Comparison of ENCODE assay signal across 2 cellular contexts in genomic region chr14:75521415-75522199, GRCh38.
TF ChIP-seq lines count a peak whose summit lies in the region.

No MANE protein-coding gene starts in this region.

TF ChIP-seq in H1, 55 proteins besides CTCF, POLR2A, EP300 and RAD21:
- TF ChIP-seq KDM5A (IDR thresholded peaks at IDR 0.05; ENCODE audit: low read length) (no peak), ATF3 (IDR thresholded peaks at IDR 0.05; ENCODE audit: insufficient read depth, low read depth, low read length) (no peak), PHF8 (conservative IDR thresholded peaks at IDR 0.05; ENCODE audit: low read depth, low read length) (no peak), SP1 (IDR thresholded peaks at IDR 0.05; ENCODE audit: low read depth, low read length) (no peak), TBP (IDR thresholded peaks at IDR 0.05; ENCODE audit: low read depth, low read length) (no peak), KDM1A (IDR thresholded peaks at IDR 0.05; ENCODE audit: borderline replicate concordance, low read length) (no peak), RFX5 (IDR thresholded peaks at IDR 0.05; ENCODE audit: borderline replicate concordance, low read depth, low read length) (no peak), YY1 (IDR thresholded peaks at IDR 0.05; ENCODE audit: low read depth, low read length) (no peak), CHD1 (IDR thresholded peaks at IDR 0.05; ENCODE audit: low read depth, low read length) (no peak), SAP30 (IDR thresholded peaks at IDR 0.05; ENCODE audit: insufficient read depth, insufficient replicate concordance, low read length) (no peak), GABPA (IDR thresholded peaks at IDR 0.05; ENCODE audit: borderline replicate concordance, insufficient read depth, low read length) (no peak)
- TF ChIP-seq, protein P1, sequence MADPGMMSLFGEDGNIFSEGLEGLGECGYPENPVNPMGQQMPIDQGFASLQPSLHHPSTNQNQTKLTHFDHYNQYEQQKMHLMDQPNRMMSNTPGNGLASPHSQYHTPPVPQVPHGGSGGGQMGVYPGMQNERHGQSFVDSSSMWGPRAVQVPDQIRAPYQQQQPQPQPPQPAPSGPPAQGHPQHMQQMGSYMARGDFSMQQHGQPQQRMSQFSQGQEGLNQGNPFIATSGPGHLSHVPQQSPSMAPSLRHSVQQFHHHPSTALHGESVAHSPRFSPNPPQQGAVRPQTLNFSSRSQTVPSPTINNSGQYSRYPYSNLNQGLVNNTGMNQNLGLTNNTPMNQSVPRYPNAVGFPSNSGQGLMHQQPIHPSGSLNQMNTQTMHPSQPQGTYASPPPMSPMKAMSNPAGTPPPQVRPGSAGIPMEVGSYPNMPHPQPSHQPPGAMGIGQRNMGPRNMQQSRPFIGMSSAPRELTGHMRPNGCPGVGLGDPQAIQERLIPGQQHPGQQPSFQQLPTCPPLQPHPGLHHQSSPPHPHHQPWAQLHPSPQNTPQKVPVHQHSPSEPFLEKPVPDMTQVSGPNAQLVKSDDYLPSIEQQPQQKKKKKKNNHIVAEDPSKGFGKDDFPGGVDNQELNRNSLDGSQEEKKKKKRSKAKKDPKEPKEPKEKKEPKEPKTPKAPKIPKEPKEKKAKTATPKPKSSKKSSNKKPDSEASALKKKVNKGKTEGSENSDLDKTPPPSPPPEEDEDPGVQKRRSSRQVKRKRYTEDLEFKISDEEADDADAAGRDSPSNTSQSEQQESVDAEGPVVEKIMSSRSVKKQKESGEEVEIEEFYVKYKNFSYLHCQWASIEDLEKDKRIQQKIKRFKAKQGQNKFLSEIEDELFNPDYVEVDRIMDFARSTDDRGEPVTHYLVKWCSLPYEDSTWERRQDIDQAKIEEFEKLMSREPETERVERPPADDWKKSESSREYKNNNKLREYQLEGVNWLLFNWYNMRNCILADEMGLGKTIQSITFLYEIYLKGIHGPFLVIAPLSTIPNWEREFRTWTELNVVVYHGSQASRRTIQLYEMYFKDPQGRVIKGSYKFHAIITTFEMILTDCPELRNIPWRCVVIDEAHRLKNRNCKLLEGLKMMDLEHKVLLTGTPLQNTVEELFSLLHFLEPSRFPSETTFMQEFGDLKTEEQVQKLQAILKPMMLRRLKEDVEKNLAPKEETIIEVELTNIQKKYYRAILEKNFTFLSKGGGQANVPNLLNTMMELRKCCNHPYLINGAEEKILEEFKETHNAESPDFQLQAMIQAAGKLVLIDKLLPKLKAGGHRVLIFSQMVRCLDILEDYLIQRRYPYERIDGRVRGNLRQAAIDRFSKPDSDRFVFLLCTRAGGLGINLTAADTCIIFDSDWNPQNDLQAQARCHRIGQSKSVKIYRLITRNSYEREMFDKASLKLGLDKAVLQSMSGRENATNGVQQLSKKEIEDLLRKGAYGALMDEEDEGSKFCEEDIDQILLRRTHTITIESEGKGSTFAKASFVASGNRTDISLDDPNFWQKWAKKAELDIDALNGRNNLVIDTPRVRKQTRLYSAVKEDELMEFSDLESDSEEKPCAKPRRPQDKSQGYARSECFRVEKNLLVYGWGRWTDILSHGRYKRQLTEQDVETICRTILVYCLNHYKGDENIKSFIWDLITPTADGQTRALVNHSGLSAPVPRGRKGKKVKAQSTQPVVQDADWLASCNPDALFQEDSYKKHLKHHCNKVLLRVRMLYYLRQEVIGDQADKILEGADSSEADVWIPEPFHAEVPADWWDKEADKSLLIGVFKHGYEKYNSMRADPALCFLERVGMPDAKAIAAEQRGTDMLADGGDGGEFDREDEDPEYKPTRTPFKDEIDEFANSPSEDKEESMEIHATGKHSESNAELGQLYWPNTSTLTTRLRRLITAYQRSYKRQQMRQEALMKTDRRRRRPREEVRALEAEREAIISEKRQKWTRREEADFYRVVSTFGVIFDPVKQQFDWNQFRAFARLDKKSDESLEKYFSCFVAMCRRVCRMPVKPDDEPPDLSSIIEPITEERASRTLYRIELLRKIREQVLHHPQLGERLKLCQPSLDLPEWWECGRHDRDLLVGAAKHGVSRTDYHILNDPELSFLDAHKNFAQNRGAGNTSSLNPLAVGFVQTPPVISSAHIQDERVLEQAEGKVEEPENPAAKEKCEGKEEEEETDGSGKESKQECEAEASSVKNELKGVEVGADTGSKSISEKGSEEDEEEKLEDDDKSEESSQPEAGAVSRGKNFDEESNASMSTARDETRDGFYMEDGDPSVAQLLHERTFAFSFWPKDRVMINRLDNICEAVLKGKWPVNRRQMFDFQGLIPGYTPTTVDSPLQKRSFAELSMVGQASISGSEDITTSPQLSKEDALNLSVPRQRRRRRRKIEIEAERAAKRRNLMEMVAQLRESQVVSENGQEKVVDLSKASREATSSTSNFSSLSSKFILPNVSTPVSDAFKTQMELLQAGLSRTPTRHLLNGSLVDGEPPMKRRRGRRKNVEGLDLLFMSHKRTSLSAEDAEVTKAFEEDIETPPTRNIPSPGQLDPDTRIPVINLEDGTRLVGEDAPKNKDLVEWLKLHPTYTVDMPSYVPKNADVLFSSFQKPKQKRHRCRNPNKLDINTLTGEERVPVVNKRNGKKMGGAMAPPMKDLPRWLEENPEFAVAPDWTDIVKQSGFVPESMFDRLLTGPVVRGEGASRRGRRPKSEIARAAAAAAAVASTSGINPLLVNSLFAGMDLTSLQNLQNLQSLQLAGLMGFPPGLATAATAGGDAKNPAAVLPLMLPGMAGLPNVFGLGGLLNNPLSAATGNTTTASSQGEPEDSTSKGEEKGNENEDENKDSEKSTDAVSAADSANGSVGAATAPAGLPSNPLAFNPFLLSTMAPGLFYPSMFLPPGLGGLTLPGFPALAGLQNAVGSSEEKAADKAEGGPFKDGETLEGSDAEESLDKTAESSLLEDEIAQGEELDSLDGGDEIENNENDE (IDR thresholded peaks at IDR 0.05; ENCODE audit: insufficient replicate concordance, low read length) = no peak
- TF ChIP-seq, protein P2, sequence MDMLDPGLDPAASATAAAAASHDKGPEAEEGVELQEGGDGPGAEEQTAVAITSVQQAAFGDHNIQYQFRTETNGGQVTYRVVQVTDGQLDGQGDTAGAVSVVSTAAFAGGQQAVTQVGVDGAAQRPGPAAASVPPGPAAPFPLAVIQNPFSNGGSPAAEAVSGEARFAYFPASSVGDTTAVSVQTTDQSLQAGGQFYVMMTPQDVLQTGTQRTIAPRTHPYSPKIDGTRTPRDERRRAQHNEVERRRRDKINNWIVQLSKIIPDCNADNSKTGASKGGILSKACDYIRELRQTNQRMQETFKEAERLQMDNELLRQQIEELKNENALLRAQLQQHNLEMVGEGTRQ (IDR thresholded peaks at IDR 0.05; ENCODE audit: low read length) = no peak

TF ChIP-seq in SK-N-SH, 30 proteins besides CTCF, POLR2A, EP300 and RAD21:
- TF ChIP-seq EZH2phosphoT487 (IDR thresholded peaks at IDR 0.05; ENCODE audit: borderline replicate concordance, low read depth) = no peak
- TF ChIP-seq FOSL2 (IDR thresholded peaks at IDR 0.05; ENCODE audit: borderline replicate concordance, low read depth) = no peak
- no peak for TF ChIP-seq NFIC (IDR thresholded peaks at IDR 0.05; ENCODE audit: borderline replicate concordance)
- no peak for TF ChIP-seq NRF1 (IDR thresholded peaks at IDR 0.05; ENCODE audit: low read depth, low read length)
- TF ChIP-seq POLR2AphosphoS5 (IDR thresholded peaks at IDR 0.05; ENCODE audit: low read depth, low read length) = no peak
- no peak for TF ChIP-seq RFX5 (IDR thresholded peaks at IDR 0.05; ENCODE audit: low read length)
- TF ChIP-seq RXRA (IDR thresholded peaks at IDR 0.05; ENCODE audit: borderline replicate concordance, low read depth) = no peak
- TF ChIP-seq ELF1 (IDR thresholded peaks at IDR 0.05) = no peak
- TF ChIP-seq JUND (IDR thresholded peaks at IDR 0.05) = no peak
- TF ChIP-seq MEF2A (IDR thresholded peaks at IDR 0.05; ENCODE audit: borderline replicate concordance, low read depth) = no peak
- TF ChIP-seq TCF12 (IDR thresholded peaks at IDR 0.05) = no peak
- no peak for TF ChIP-seq GABPA (IDR thresholded peaks at IDR 0.05; ENCODE audit: low read depth)
